In the genomic region with DNA sequence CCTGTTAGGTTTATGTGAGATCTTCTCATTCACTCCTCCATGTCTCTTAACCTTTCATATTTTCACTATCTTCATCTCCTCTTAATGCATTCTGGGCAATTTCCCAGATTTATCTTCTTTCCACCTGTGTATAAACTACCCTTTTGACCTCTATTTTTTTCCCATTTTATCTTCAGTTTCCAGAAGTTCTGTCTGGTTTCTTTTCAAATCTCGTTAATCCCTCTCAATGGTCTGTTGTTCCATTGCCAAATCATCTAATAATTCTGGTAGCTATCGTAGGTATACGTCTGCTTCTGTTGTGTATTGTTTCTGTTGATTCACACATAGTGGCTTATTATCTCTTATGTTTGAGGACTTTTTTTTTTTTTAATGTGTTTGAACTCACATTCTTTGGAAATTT, we compare ENCODE assay signal across 28 cellular contexts. TPM values are rescaled to one million over a fixed set of nuclear protein-coding genes. Genes with fewer than 3 reads are reported as not detected.
A peak's percentile ranks its signal among the peaks of the same experiment; 100 is the strongest.
DNase-seq lines count a peak whose midpoint lies in the region; ATAC-seq, FAIRE-seq and TF ChIP-seq lines count a peak whose summit lies in the region.
"Had no signal": no experiment of that assay in that cellular context is flagged by ENCODE, and none has a peak within 500 bp of the region (broad histone marks: within the 10 kb centered on the region; RNA-seq: fewer than 3 reads in every experiment).

No MANE protein-coding gene starts in this region.

- H3K27me3 ChIP-seq in SK-N-SH (ENCODE audit: insufficient read depth) (no peaks in the 10 kb centered on the region), K562 (ENCODE audit: control insufficient read depth in 2 of 2, insufficient read depth in 2 of 2, low read length in 2 of 2) (peaks cover 0 to 4% of the 10 kb centered on the region in 2 experiments; a peak in 2 of 5 replicates)
- H3K27me3 ChIP-seq: BLaER1 treated with 17β-estradiol and CSF1 and Interleukin-3, amounts not matched to agents 10 nM and 100 nM had no signal

- H3K27ac ChIP-seq in SK-N-SH (ENCODE audit: low read depth in 2 of 2, low read length in 1 of 2) (no peak overlapping the region), K562 (ENCODE audit: extremely low read depth, low read depth, low read length) (no peak overlapping the region)
- H3K27ac ChIP-seq: 22Rv1; BLaER1 treated with 17β-estradiol and CSF1 and Interleukin-3, amounts not matched to agents 10 nM and 100 nM; C4-2B had no signal

- DNase-seq in SK-N-SH (no peak), NCI-H226 (peak; percentile 41), K562 (ENCODE audit: extremely low read depth in 1 of 4, low spot score in 3 of 4) (no peak), fibroblast of villous mesenchyme (ENCODE audit: low read depth) (peak; percentile 16), NCI-H1436 treated with DMSO at 0.1 percent for 48 hours (lab: John Stamatoyannopoulos, UW) (no peak)
- DNase-seq in stimulated activated naive B cell treated with anti-CD40 and anti-IgM and Interleukin-4, amounts not matched to agents 10 μg/mL and 1 μg/mL and 100 μg/mL, for 72 hours = no peak
- DNase-seq: AML-193; CD4-positive, alpha-beta T cell; CD8-positive, alpha-beta memory T cell; COR-L47; DMS 273 treated with DMSO at 0.1 percent for 48 hours; DMS153; DMS53; DMS79; DND-41; EL; GDM1 had no signal

- WGBS in SK-N-SH (ENCODE audit: low lambda C conversion rate) = 86% methylated on average over 3 of the region's 3 CpGs
- 0% methylated on average over 3 of the region's 3 CpGs for WGBS in K562 (ENCODE audit: insufficient coverage, low coverage, missing lambda C conversion rate)

- no peak overlapping the region for H3K9ac ChIP-seq in SK-N-SH
- no peak overlapping the region for H3K9ac ChIP-seq in K562 (ENCODE audit: insufficient read depth in 1 of 2, low read depth in 2 of 2, low read length in 2 of 2)
- H3K9ac ChIP-seq: BLaER1 treated with 17β-estradiol and CSF1 and Interleukin-3, amounts not matched to agents 10 nM and 100 nM had no signal

- intact Hi-C loops in K562 (cut with micrococcal nuclease) = no loop called here

- H3K79me2 ChIP-seq in SK-N-SH (ENCODE audit: insufficient read depth) (no peaks in the 10 kb centered on the region), K562 (ENCODE audit: control insufficient read depth, insufficient read depth, low read length) (no peaks in the 10 kb centered on the region)

- no peaks in the 10 kb centered on the region for H3K4me1 Mint-ChIP-seq in stimulated activated naive B cell treated with anti-CD40 and anti-IgM and Interleukin-4, amounts not matched to agents 10 μg/mL and 1 μg/mL and 100 μg/mL, for 72 hours
- H3K4me1 Mint-ChIP-seq: B cell had no signal

- BruUV-seq in K562 (replicated peaks; lab: Mats Ljungman, UMichigan) = no TSS peak

- H3K36me3 Mint-ChIP-seq in stimulated activated naive B cell treated with anti-CD40 and anti-IgM and Interleukin-4, amounts not matched to agents 10 μg/mL and 1 μg/mL and 100 μg/mL, for 72 hours = no peaks in the 10 kb centered on the region
- H3K36me3 Mint-ChIP-seq: CD8-positive, alpha-beta memory T cell had no signal

- TF ChIP-seq EP300 in SK-N-SH (IDR thresholded peaks at IDR 0.05; ENCODE audit: borderline replicate concordance in 1 of 2, low read depth in 1 of 2, low read length in 1 of 2) = no peak
- no peak for TF ChIP-seq EP300 in K562 (IDR thresholded peaks at IDR 0.05; ENCODE audit: low read length)

- POLR2A ChIA-PET in SK-N-SH (lab: Yijun Ruan, JAX) (no interaction called here), K562 (lab: Yijun Ruan, JAX) (no interaction called here)

- in situ Hi-C loops in K562 (cut with MboI) = no loop called here

- peaks cover 12% of the 10 kb centered on the region for H3F3A ChIP-seq in SK-N-SH (replicated peaks; ENCODE audit: insufficient read depth)

- H2AFZ ChIP-seq in SK-N-SH (ENCODE audit: low read depth) (peak overlapping the region; percentile 52; the same call in 1 of the 2 replicates), K562 (ENCODE audit: low read depth, low read length) (no peak overlapping the region)

- TF ChIP-seq RAD21 in SK-N-SH (IDR thresholded peaks at IDR 0.05; ENCODE audit: low read length) (no peak), K562 (CRISPR knock-in tag; conservative IDR thresholded peaks at IDR 0.05 in 1 of 2, IDR thresholded peaks at IDR 0.05 in 1 of 2) (no peak)

- no peaks in the 10 kb centered on the region for H3K9me2 ChIP-seq in SK-N-SH

- FAIRE-seq in K562 (lab: Jason Lieb, UNC) = no peak
- FAIRE-seq: A549, GM12878, GM12892, GM18507 had no signal

- H3K9me3 ChIP-seq in SK-N-SH (no peaks in the 10 kb centered on the region), K562 (replicated peaks; ENCODE audit: control insufficient read depth, insufficient read depth, low read depth, low read length) (no peaks in the 10 kb centered on the region)
- H3K9me3 ChIP-seq: BLaER1 treated with 17β-estradiol and CSF1 and Interleukin-3, amounts not matched to agents 10 nM and 100 nM had no signal

- no peak overlapping the region for H3K4me2 ChIP-seq in SK-N-SH
- H3K4me2 ChIP-seq in K562 (ENCODE audit: insufficient read depth, low read length) = no peak overlapping the region
- H3K4me2 ChIP-seq: A549; BLaER1 treated with 17β-estradiol and CSF1 and Interleukin-3, amounts not matched to agents 10 nM and 100 nM had no signal

- H3K36me3 ChIP-seq in SK-N-SH (replicated peaks in 1 of 2; ENCODE audit: control insufficient read depth in 1 of 2, insufficient read depth in 2 of 2, low read length in 1 of 2) (no peaks in the 10 kb centered on the region), K562 (ENCODE audit: control insufficient read depth, insufficient read depth, low read length) (no peaks in the 10 kb centered on the region)
- H3K36me3 ChIP-seq: BLaER1 treated with 17β-estradiol and CSF1 and Interleukin-3, amounts not matched to agents 10 nM and 100 nM had no signal

- peaks cover 0 to 14% of the 10 kb centered on the region in 2 experiments; a peak in 2 of 4 replicates for H3K4me1 ChIP-seq in SK-N-SH (ENCODE audit: control insufficient read depth in 1 of 2, insufficient read depth in 2 of 2, low read depth in 1 of 2, low read length in 1 of 2)
- H3K4me1 ChIP-seq in K562 (replicated peaks in 1 of 2; ENCODE audit: control insufficient read depth in 2 of 2, insufficient read depth in 2 of 2, low read length in 2 of 2) = no peaks in the 10 kb centered on the region

- no peaks in the 10 kb centered on the region for H3K9me1 ChIP-seq in K562 (ENCODE audit: control insufficient read depth, insufficient read depth, low read length)

- H3K27ac Mint-ChIP-seq in stimulated activated naive B cell treated with anti-CD40 and anti-IgM and Interleukin-4, amounts not matched to agents 10 μg/mL and 1 μg/mL and 100 μg/mL, for 72 hours = no peak overlapping the region
- H3K27ac Mint-ChIP-seq: B cell; CD4-positive, alpha-beta T cell; CD8-positive, alpha-beta memory T cell had no signal

- TF ChIP-seq POLR2A in K562 (conservative IDR thresholded peaks at IDR 0.05) = no peak

- CTCF ChIA-PET in SK-N-SH (lab: Yijun Ruan, JAX) = no interaction called here
- CTCF ChIA-PET in K562 (lab: Yijun Ruan, JAX; ENCODE audit: low intra/inter-chr PET ratio) = no interaction called here

- H3K4me3 ChIP-seq in SK-N-SH (ENCODE audit: low read depth in 2 of 2, low read length in 1 of 2) (no peak overlapping the region), K562 (no peak overlapping the region), fibroblast of villous mesenchyme (ENCODE audit: low read depth, low read length) (no peak overlapping the region)
- H3K4me3 ChIP-seq: A549; BLaER1 treated with 17β-estradiol and CSF1 and Interleukin-3, amounts not matched to agents 10 nM and 100 nM; GM12878 had no signal

- no peak for ATAC-seq in SK-N-SH treated with all-trans-retinoic acid at 6 μM for 48 hours
- no peak for ATAC-seq in K562
- ATAC-seq in stimulated activated naive B cell treated with anti-CD40 and anti-IgM and Interleukin-4, amounts not matched to agents 10 μg/mL and 1 μg/mL and 100 μg/mL, for 72 hours (replicated peaks) = no peak
- ATAC-seq in HG03457 (IDR thresholded peaks at IDR 0.05; ENCODE audit: unreplicated experiment) = no peak
- ATAC-seq: A549, GM12878 had no signal

- TF ChIP-seq CTCF in SK-N-SH (IDR thresholded peaks at IDR 0.05) (no peak), K562 (IDR thresholded peaks at IDR 0.05 in 2 of 3, conservative IDR thresholded peaks at IDR 0.05 in 1 of 3; ENCODE audit: insufficient read depth in 2 of 3, low read depth in 1 of 3, low read length in 3 of 3) (no peak), fibroblast of villous mesenchyme (IDR thresholded peaks at IDR 0.05; ENCODE audit: insufficient read depth, low read depth, low read length) (no peak)

- no peak overlapping the region for H3K4me3 Mint-ChIP-seq in stimulated activated naive B cell treated with anti-CD40 and anti-IgM and Interleukin-4, amounts not matched to agents 10 μg/mL and 1 μg/mL and 100 μg/mL, for 72 hours
- H3K4me3 Mint-ChIP-seq: B cell; CD4-positive, alpha-beta T cell; CD8-positive, alpha-beta memory T cell had no signal

- H3K9me3 Mint-ChIP-seq in stimulated activated naive B cell treated with anti-CD40 and anti-IgM and Interleukin-4, amounts not matched to agents 10 μg/mL and 1 μg/mL and 100 μg/mL, for 72 hours = peaks cover 1 to 5% of the 10 kb centered on the region in 2 donors
- H3K9me3 Mint-ChIP-seq: CD4-positive, alpha-beta T cell had no signal

- peaks cover 11 to 12% of the 10 kb centered on the region in 2 donors for H3K27me3 Mint-ChIP-seq in stimulated activated naive B cell treated with anti-CD40 and anti-IgM and Interleukin-4, amounts not matched to agents 10 μg/mL and 1 μg/mL and 100 μg/mL, for 72 hours

- H4K20me1 ChIP-seq in SK-N-SH (ENCODE audit: insufficient read depth) (no peaks in the 10 kb centered on the region), K562 (replicated peaks; ENCODE audit: control insufficient read depth, insufficient read depth, low read length) (no peaks in the 10 kb centered on the region)
- H4K20me1 ChIP-seq: BLaER1 treated with 17β-estradiol and CSF1 and Interleukin-3, amounts not matched to agents 10 nM and 100 nM had no signal

RNA-seq across cellular contexts. Expression of gene HYI, which starts 25.7 kb away (rescaled TPM):
- 6.8 and 11.1 TPM in 2 replicates for polyA plus RNA-seq in SK-N-SH (2012; rRNA removed)
- polyA plus RNA-seq in SK-N-SH (2012; cell fraction: cytosol; rRNA removed) = 3.3 and 5.5 TPM in 2 replicates
- polyA plus RNA-seq in SK-N-SH (2012; cell fraction: nucleus; rRNA removed) = 23.7 and 41.7 TPM in 2 replicates
- total RNA-seq in K562 (2011; cell fraction: chromatin; rRNA removed; ENCODE audit: low replicate concordance) = 2.6 and 4.9 TPM in 2 replicates
- 1.4 and 2.0 TPM in 2 replicates for total RNA-seq in K562 (2011; cell fraction: nucleolus; rRNA removed)
- total RNA-seq in K562 (2011; cell fraction: nucleoplasm; rRNA removed) = 2.6 and 3.3 TPM in 2 replicates
- total RNA-seq in K562 (2014; rRNA removed) = 3.2 and 3.6 TPM in 2 replicates
- 0.38 and 0.69 TPM in 2 replicates for total RNA-seq in K562 (2014; rRNA removed; fragmentation: Illumina TruSeq; extraction: Trizol)
- total RNA-seq in K562 (2015; rRNA removed; fragmentation: Illumina TruSeq; extraction: Trizol) = 1.7 and 1.8 TPM in 2 replicates
- total RNA-seq in K562 (2021) = 2.2 and 3.2 TPM in 2 replicates
- polyA plus RNA-seq in K562 (2011; rRNA removed) = 1.1 and 1.2 TPM in 2 replicates
- polyA plus RNA-seq in K562 (2011; cell fraction: cytosol; rRNA removed) = 1.3 and 1.5 TPM in 2 replicates
- 6.8 and 7.2 TPM in 2 replicates for polyA plus RNA-seq in K562 (2011; cell fraction: nucleus; rRNA removed)
- polyA plus RNA-seq in K562 (2012) = 10.1 and 18.1 TPM in 2 replicates
- 0.35 and 1.1 TPM in 2 replicates for polyA plus RNA-seq in K562 (2014; fragmentation: Illumina TruSeq; extraction: Trizol)
- under 1 TPM in 1 of 2 experiments, not detected in 1; 0.04 TPM for polyA plus RNA-seq in K562 (2014; fragmentation: Nextera tagmentation; extraction: Ambion mirVana)
- 2.3 and 4.1 TPM in 2 replicates for polyA plus RNA-seq in K562 (2014; rRNA removed)
- polyA minus RNA-seq in K562 (2011; rRNA and poly(A)+ RNA removed) = 0.32 and 0.84 TPM in 2 replicates
- polyA minus RNA-seq in K562 (2011; cell fraction: cytosol; rRNA and poly(A)+ RNA removed) = not detected in 2 replicates
- 1.4 and 1.8 TPM in 2 replicates for polyA minus RNA-seq in K562 (2011; cell fraction: nucleus; rRNA and poly(A)+ RNA removed)
- total RNA-seq in fibroblast of villous mesenchyme = 43.6 and 131 TPM in 2 replicates
- total RNA-seq: A172 had no signal

RNA-seq across cellular contexts. Expression of gene PTPRF, which starts 51.3 kb away (rescaled TPM):
- polyA plus RNA-seq in SK-N-SH (2012; rRNA removed) (67.6 and 72.7 TPM in 2 replicates), K562 (2011; rRNA removed) (4.3 and 12.0 TPM in 2 replicates), K562 (2014; fragmentation: Illumina TruSeq; extraction: Trizol) (1.1 and 1.4 TPM in 2 replicates), K562 (2014; fragmentation: Nextera tagmentation; extraction: Ambion mirVana) (under 1 TPM; 0.13 to 0.20 TPM), K562 (2014; rRNA removed) (0.90 and 1.2 TPM in 2 replicates)
- 36.8 and 50.6 TPM in 2 replicates for polyA plus RNA-seq in SK-N-SH (2012; cell fraction: cytosol; rRNA removed)
- 97.5 and 115 TPM in 2 replicates for polyA plus RNA-seq in SK-N-SH (2012; cell fraction: nucleus; rRNA removed)
- total RNA-seq in K562 (2011; cell fraction: chromatin; rRNA removed; ENCODE audit: low replicate concordance) = 17.5 and 46.4 TPM in 2 replicates
- total RNA-seq in K562 (2011; cell fraction: nucleolus; rRNA removed) = 18.8 and 22.8 TPM in 2 replicates
- 14.9 and 27.1 TPM in 2 replicates for total RNA-seq in K562 (2011; cell fraction: nucleoplasm; rRNA removed)
- total RNA-seq in K562 (2014; rRNA removed) (1.1 and 1.5 TPM in 2 replicates), K562 (2014; rRNA removed; fragmentation: Illumina TruSeq; extraction: Trizol) (0.41 and 1.1 TPM in 2 replicates), K562 (2015; rRNA removed; fragmentation: Illumina TruSeq; extraction: Trizol) (0.08 and 0.51 TPM in 2 replicates), K562 (2021) (3.3 and 4.2 TPM in 2 replicates), fibroblast of villous mesenchyme (42.7 and 53.8 TPM in 2 replicates)
- 5.1 and 6.0 TPM in 2 replicates for polyA plus RNA-seq in K562 (2011; cell fraction: cytosol; rRNA removed)
- 13.9 and 24.1 TPM in 2 replicates for polyA plus RNA-seq in K562 (2011; cell fraction: nucleus; rRNA removed)
- 0.86 and 1.5 TPM in 2 replicates for polyA plus RNA-seq in K562 (2012)
- 8.6 and 12.7 TPM in 2 replicates for polyA minus RNA-seq in K562 (2011; rRNA and poly(A)+ RNA removed)
- 5.7 and 22.0 TPM in 2 replicates for polyA minus RNA-seq in K562 (2011; cell fraction: cytosol; rRNA and poly(A)+ RNA removed)
- 5.0 and 8.4 TPM in 2 replicates for polyA minus RNA-seq in K562 (2011; cell fraction: nucleus; rRNA and poly(A)+ RNA removed)
- polyA plus RNA-seq: CD8-positive, alpha-beta memory T cell had no signal

Comparison
In these comparisons a context has a peak if more than half of its experiments do, and no peak if none do; other contexts are left out.
1. DNase-seq: peak in NCI-H226 (single experiment) and fibroblast of villous mesenchyme (single experiment); none in SK-N-SH (single experiment), K562 (0 of 4), NCI-H1436 treated with DMSO at 0.1 percent for 48 hours (single experiment) and stimulated activated naive B cell treated with anti-CD40 and anti-IgM and Interleukin-4, amounts not matched to agents 10 μg/mL and 1 μg/mL and 100 μg/mL, for 72 hours (single experiment).
2. Of the 27 proteins assayed by ChIP-seq in both K562 and SK-N-SH: peak only in K562: NFIC; only in SK-N-SH: none; in both: none; in neither: 24; mixed calls (peak in some experiments, not most) for 2.